Comparison of ENCODE assay signal across 1 cellular context in genomic region chr5:83048277-83048676, GRCh38.
TF ChIP-seq lines count a peak whose summit lies in the region.

No MANE protein-coding gene starts in this region.

TF ChIP-seq in WTC11, 78 proteins besides CTCF, POLR2A, EP300 and RAD21 (continued from another document):
- TF ChIP-seq, protein P1, sequence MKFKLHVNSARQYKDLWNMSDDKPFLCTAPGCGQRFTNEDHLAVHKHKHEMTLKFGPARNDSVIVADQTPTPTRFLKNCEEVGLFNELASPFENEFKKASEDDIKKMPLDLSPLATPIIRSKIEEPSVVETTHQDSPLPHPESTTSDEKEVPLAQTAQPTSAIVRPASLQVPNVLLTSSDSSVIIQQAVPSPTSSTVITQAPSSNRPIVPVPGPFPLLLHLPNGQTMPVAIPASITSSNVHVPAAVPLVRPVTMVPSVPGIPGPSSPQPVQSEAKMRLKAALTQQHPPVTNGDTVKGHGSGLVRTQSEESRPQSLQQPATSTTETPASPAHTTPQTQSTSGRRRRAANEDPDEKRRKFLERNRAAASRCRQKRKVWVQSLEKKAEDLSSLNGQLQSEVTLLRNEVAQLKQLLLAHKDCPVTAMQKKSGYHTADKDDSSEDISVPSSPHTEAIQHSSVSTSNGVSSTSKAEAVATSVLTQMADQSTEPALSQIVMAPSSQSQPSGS (CRISPR knock-in tag; IDR thresholded peaks at IDR 0.05; ENCODE audit: borderline replicate concordance, low read depth) = no peak
- no peak for TF ChIP-seq EMX1 (CRISPR knock-in tag; IDR thresholded peaks at IDR 0.05)
TF ChIP-seq in WTC11: peak in this region for 0.
